Comparison of ENCODE assay signal across 34 cellular contexts in the genomic region with DNA sequence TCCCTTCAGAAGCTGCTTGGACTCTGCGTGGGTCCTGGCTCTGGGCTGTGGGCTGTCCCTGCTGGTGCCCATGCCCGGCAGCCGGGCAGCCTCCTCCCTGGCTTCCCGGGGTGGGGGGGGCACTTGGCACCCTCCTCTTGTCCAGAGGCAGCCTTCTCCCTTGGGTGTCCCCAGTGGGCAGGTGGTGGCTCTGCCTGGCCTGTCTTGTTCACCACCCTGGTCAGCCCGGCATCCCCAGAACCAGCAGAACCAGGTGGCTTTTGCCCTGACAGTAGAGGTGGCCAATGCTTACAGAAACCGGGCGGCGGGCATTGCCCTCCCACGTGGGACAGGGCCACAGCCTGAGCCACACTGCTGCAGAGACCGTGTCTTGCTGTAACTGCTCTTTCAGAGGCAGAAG. TPM values are rescaled to one million over a fixed set of nuclear protein-coding genes. Genes with fewer than 3 reads are reported as not detected.
"Had no signal": no experiment of that assay in that cellular context is flagged by ENCODE, and none has a peak within 500 bp of the region (broad histone marks: within the 10 kb centered on the region; RNA-seq: fewer than 3 reads in every experiment).

No MANE protein-coding gene starts in this region.

- H3K9ac ChIP-seq: KMS-11 had no signal

- H3K9me3 ChIP-seq: SJCRH30 had no signal

- H3K4me1 ChIP-seq: SJCRH30 had no signal

- H3K4me1 Mint-ChIP-seq: activated CD4-positive, alpha-beta memory T cell treated with anti-CD3 and anti-CD28 coated beads, Interleukin-2, amount 10 ng/mL, durations not matched to agents 7 days and 5 days; activated CD8-positive, alpha-beta memory T cell treated with anti-CD3 and anti-CD28 coated beads, Interleukin-2, amount 10 ng/mL, durations not matched to agents 7 days and 5 days; activated naive CD4-positive, alpha-beta T cell treated with anti-CD3 and anti-CD28 coated beads, Interleukin-2, amount 10 ng/mL, durations not matched to agents 7 days and 5 days; activated naive CD8-positive, alpha-beta T cell treated with anti-CD3 and anti-CD28 coated beads, Interleukin-2, amount 50 U/mL, for 24 hours had no signal

- H3K9me3 Mint-ChIP-seq: activated CD4-positive, alpha-beta memory T cell treated with anti-CD3 and anti-CD28 coated beads, Interleukin-2, amount 10 ng/mL, durations not matched to agents 7 days and 5 days; activated naive CD8-positive, alpha-beta T cell treated with anti-CD3 and anti-CD28 coated beads, Interleukin-2, amount 50 U/mL, for 24 hours had no signal

- H3K4me3 Mint-ChIP-seq: activated CD4-positive, alpha-beta memory T cell treated with anti-CD3 and anti-CD28 coated beads, Interleukin-2, amount 10 ng/mL, durations not matched to agents 7 days and 5 days; activated CD8-positive, alpha-beta memory T cell treated with anti-CD3 and anti-CD28 coated beads, Interleukin-2, amount 10 ng/mL, durations not matched to agents 7 days and 5 days; activated naive CD4-positive, alpha-beta T cell treated with anti-CD3 and anti-CD28 coated beads, Interleukin-2, amount 10 ng/mL, durations not matched to agents 7 days and 5 days; activated naive CD8-positive, alpha-beta T cell; activated naive CD8-positive, alpha-beta T cell treated with anti-CD3 and anti-CD28 coated beads, Interleukin-2, amount 50 U/mL, for 24 hours; brain had no signal

- H3K27ac ChIP-seq: KMS-11, SJCRH30, SK-N-MC, WERI-Rb-1 had no signal

- H3K36me3 ChIP-seq: SJCRH30, WERI-Rb-1 had no signal

- ATAC-seq: activated CD8-positive, alpha-beta memory T cell treated with anti-CD3 and anti-CD28 coated beads, Interleukin-2, amount 10 ng/mL, durations not matched to agents 7 days and 5 days; activated naive CD8-positive, alpha-beta T cell treated with anti-CD3 and anti-CD28 coated beads, Interleukin-2, amount 50 U/mL, for 24 hours had no signal

- DNase-seq: activated CD4-positive, alpha-beta memory T cell treated with anti-CD3 and anti-CD28 coated beads, Interleukin-2, amount 10 ng/mL, durations not matched to agents 7 days and 5 days; activated CD4-positive, alpha-beta T cell treated with anti-CD3 and anti-CD28 coated beads for 1 hour; activated CD4-positive, alpha-beta T cell treated with anti-CD3 and anti-CD28 coated beads for 48 hours; activated CD4-positive, CD25-positive, alpha-beta regulatory T cell; activated CD8-positive, alpha-beta memory T cell treated with anti-CD3 and anti-CD28 coated beads for 24 hours; activated CD8-positive, alpha-beta memory T cell treated with anti-CD3 and anti-CD28 coated beads, Interleukin-2, amount 10 ng/mL, durations not matched to agents 7 days and 5 days; activated CD8-positive, alpha-beta memory T cell treated with anti-CD3 and anti-CD28 coated beads, Interleukin-2, amount 50 U/mL, for 48 hours; activated effector memory CD4-positive, alpha-beta T cell treated with Interleukin-2 at 50 U/mL for 16 hours; activated naive CD4-positive, alpha-beta T cell treated with anti-CD3 and anti-CD28 coated beads, Interleukin-2, amount 10 ng/mL, durations not matched to agents 7 days and 5 days; activated naive CD8-positive, alpha-beta T cell treated with anti-CD3 and anti-CD28 coated beads, Interleukin-2, amount 50 U/mL, for 24 hours; activated T-cell treated with anti-CD3 and anti-CD28 coated beads, Interleukin-2, amount 50 U/mL, for 48 hours; caudate nucleus; MM.1S; MV-4-11; NCI-H1092; NCI-H1436 treated with DMSO at 0.1 percent for 48 hours; NCI-H1694 treated with DMSO at 0.1 percent for 48 hours; NCI-H2029; NCI-H345; NCI-H524 treated with DMSO at 0.1 percent for 48 hours; OCI-M1; SHP77; SJCRH30; T1000; WERI-Rb-1 had no signal

- H3K27ac Mint-ChIP-seq: activated CD4-positive, alpha-beta memory T cell treated with anti-CD3 and anti-CD28 coated beads, Interleukin-2, amount 10 ng/mL, durations not matched to agents 7 days and 5 days; activated CD8-positive, alpha-beta memory T cell treated with anti-CD3 and anti-CD28 coated beads, Interleukin-2, amount 10 ng/mL, durations not matched to agents 7 days and 5 days; activated naive CD4-positive, alpha-beta T cell treated with anti-CD3 and anti-CD28 coated beads, Interleukin-2, amount 10 ng/mL, durations not matched to agents 7 days and 5 days; activated naive CD8-positive, alpha-beta T cell; activated naive CD8-positive, alpha-beta T cell treated with anti-CD3 and anti-CD28 coated beads, Interleukin-2, amount 50 U/mL, for 24 hours had no signal

- H3K4me3 ChIP-seq: SJCRH30, SK-N-MC had no signal

- H3K36me3 Mint-ChIP-seq: activated CD8-positive, alpha-beta memory T cell treated with anti-CD3 and anti-CD28 coated beads, Interleukin-2, amount 10 ng/mL, durations not matched to agents 7 days and 5 days; activated naive CD4-positive, alpha-beta T cell treated with anti-CD3 and anti-CD28 coated beads, Interleukin-2, amount 10 ng/mL, durations not matched to agents 7 days and 5 days; activated naive CD8-positive, alpha-beta T cell; brain had no signal

- H3K4me2 ChIP-seq: KMS-11 had no signal

RNA-seq across cellular contexts. Expression of a gene that starts 38.0 kb away (rescaled TPM):
- total RNA-seq: activated CD4-positive, alpha-beta memory T cell treated with anti-CD3 and anti-CD28 coated beads, Interleukin-2, amount 10 ng/mL, durations not matched to agents 7 days and 5 days; activated CD8-positive, alpha-beta memory T cell treated with anti-CD3 and anti-CD28 coated beads, Interleukin-2, amount 10 ng/mL, durations not matched to agents 7 days and 5 days; bronchial epithelial cell; LHCN-M2; NCI-H460; SJCRH30; T-helper 1 cell treated with Interleukin-12 subunit alpha and Interleukin-12 subunit beta and Interleukin-4 antibody, amounts not matched to agents 30 ng/mL and 1 ng/mL, for 36 hours; T-helper 2 cell treated with Interferon-gamma antibody and Interleukin-4, amounts not matched to agents 100 ng/mL and 5 ng/mL, for 36 hours had no signal

RNA-seq across cellular contexts. Expression of a gene that starts 46.5 kb away (rescaled TPM):
- total RNA-seq: activated CD4-positive, alpha-beta memory T cell treated with anti-CD3 and anti-CD28 coated beads, Interleukin-2, amount 10 ng/mL, durations not matched to agents 7 days and 5 days; activated CD8-positive, alpha-beta memory T cell treated with anti-CD3 and anti-CD28 coated beads, Interleukin-2, amount 10 ng/mL, durations not matched to agents 7 days and 5 days; T-helper 1 cell treated with Interleukin-12 subunit alpha and Interleukin-12 subunit beta and Interleukin-4 antibody, amounts not matched to agents 30 ng/mL and 1 ng/mL, for 36 hours; T-helper 2 cell treated with Interferon-gamma antibody and Interleukin-4, amounts not matched to agents 100 ng/mL and 5 ng/mL, for 36 hours had no signal

RNA-seq across cellular contexts. Expression of a gene that starts 50.5 kb away (rescaled TPM):
- total RNA-seq: T-helper 1 cell treated with Interleukin-12 subunit alpha and Interleukin-12 subunit beta and Interleukin-4 antibody, amounts not matched to agents 30 ng/mL and 1 ng/mL, for 36 hours had no signal

RNA-seq across cellular contexts. Expression of a gene that starts 53.6 kb away (rescaled TPM):
- total RNA-seq: activated CD4-positive, alpha-beta memory T cell treated with anti-CD3 and anti-CD28 coated beads, Interleukin-2, amount 10 ng/mL, durations not matched to agents 7 days and 5 days; activated CD8-positive, alpha-beta memory T cell treated with anti-CD3 and anti-CD28 coated beads, Interleukin-2, amount 10 ng/mL, durations not matched to agents 7 days and 5 days; bronchial epithelial cell; LHCN-M2; NCI-H460; SJCRH30; T-helper 1 cell treated with Interleukin-12 subunit alpha and Interleukin-12 subunit beta and Interleukin-4 antibody, amounts not matched to agents 30 ng/mL and 1 ng/mL, for 36 hours; T-helper 2 cell treated with Interferon-gamma antibody and Interleukin-4, amounts not matched to agents 100 ng/mL and 5 ng/mL, for 36 hours had no signal
